In the genomic region with DNA sequence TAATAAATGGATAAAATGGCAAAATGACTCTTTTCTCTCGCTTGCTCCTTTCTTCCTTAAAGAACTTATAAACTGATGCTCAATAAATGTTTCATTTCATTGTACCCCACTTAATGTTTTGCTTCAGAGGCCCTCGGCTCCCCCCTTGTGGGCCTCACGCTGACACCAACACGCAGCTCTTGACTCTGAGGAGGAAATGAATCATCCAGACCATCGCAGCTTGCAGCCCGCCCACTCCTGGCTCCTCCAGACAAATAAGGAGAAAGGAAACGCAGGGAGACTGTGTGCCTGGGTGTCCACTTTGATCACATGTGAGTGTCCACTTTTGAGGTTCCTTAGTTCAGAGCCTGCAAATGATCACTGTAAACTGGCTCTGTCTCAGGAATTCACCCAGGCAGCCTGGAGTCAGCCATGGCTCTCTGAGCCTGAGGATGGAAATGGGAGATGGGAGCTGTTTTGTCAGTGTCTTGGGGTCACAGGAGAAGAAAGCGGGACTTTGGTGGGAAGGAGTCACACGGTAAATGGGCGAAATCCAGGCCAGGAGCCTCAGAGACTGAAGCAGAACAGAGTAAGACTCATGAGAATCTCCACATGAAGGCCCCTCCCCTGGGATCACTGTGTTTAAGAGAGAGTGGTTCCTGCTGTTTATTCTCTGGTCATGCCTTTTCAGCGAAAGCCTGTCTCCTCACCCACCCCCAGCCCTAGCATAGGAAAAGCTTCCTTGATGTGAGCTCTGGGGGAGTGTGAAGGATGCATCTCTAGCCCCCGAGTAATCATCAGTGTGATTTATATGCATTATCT, we compare ENCODE assay signal across 8 cellular contexts.
A peak's percentile ranks its signal among the peaks of the same experiment; 100 is the strongest.
DNase-seq lines count a peak whose midpoint lies in the region; ATAC-seq and TF ChIP-seq lines count a peak whose summit lies in the region.

No MANE protein-coding gene starts in this region.

- in situ Hi-C loops in astrocyte of the spinal cord (cut with HindIII; ENCODE audit: low sequenced_read_pairs): no loop called here

- intact Hi-C loops in A673 (cut with micrococcal nuclease; ENCODE audit: unreplicated experiment) (loop anchor here (1.0 to 5.0 kb wide), 2 partner anchors 85 to 254 kb away; no protein-coding TSS in a partner anchor), spleen (cut with DNase I; ENCODE audit: low total_unique reads) (no loop called here)

- H3K9ac ChIP-seq in SK-N-MC (ENCODE audit: insufficient read length) (no peak overlapping the region), iPS-20b (ENCODE audit: low read depth, low read length) (0 out of 2 replicates have a peak overlapping the region, but pooled peaks have one; percentile 12)

- peak; percentile 95 for DNase-seq in A673 (ENCODE audit: low spot score)
- DNase-seq in SK-N-MC (ENCODE audit: low read depth, low spot score): peak; percentile 3
- DNase-seq in astrocyte of the spinal cord (ENCODE audit: low read depth, low spot score): peak; percentile 97
- DNase-seq in spleen: no peak
- no peak for DNase-seq in NCI-H1694 (lab: John Stamatoyannopoulos, UW)

- BruUV-seq in A673 (replicated peaks; lab: Mats Ljungman, UMichigan): no TSS peak

- peak overlapping the region; percentile 86 for H3K27ac ChIP-seq in A673 (ENCODE audit: low read depth, low read length, poor library complexity, severe bottlenecking)
- H3K27ac ChIP-seq in SK-N-MC: no peak overlapping the region
- no peak overlapping the region for H3K27ac ChIP-seq in iPS-20b (ENCODE audit: low read length)
- peak overlapping the region in 7 of 8 donors; percentile 49 to 76 (median 66) for H3K27ac ChIP-seq in spleen

- WGBS in spleen, 5 donors: 25 to 33% (median 25%) methylated on average over 11 to 12 of the region's 12 CpGs

- peak; percentile 71 for ATAC-seq in GM18873 (IDR thresholded peaks at IDR 0.05; ENCODE audit: low FRiP score, unreplicated experiment)
- peak; percentile 94 for ATAC-seq in HG03103 (IDR thresholded peaks at IDR 0.05; ENCODE audit: low read depth, unreplicated experiment)

- H3K4me1 ChIP-seq in A673 (ENCODE audit: insufficient read depth, low read length, poor library complexity, severe bottlenecking) (peaks cover 23% of the 10 kb centered on the region), iPS-20b (ENCODE audit: insufficient read depth, low read length) (no peaks in the 10 kb centered on the region), spleen (peaks cover 3 to 16% (median 13%) of the 10 kb centered on the region in 6 donors)

- H3K27me3 ChIP-seq in A673 (replicated peaks; ENCODE audit: insufficient read depth, low read depth, low read length, poor library complexity) (no peaks in the 10 kb centered on the region), iPS-20b (ENCODE audit: insufficient read depth, low read length) (no peaks in the 10 kb centered on the region), spleen (replicated peaks in 1 of 7) (no peaks in the 10 kb centered on the region)

- H3K36me3 ChIP-seq in A673 (ENCODE audit: insufficient read depth, low read length, poor library complexity, severe bottlenecking): peaks cover 10% of the 10 kb centered on the region
- H3K36me3 ChIP-seq in SK-N-MC (ENCODE audit: insufficient read depth, low read length): peaks cover 12% of the 10 kb centered on the region
- peaks cover 56% of the 10 kb centered on the region for H3K36me3 ChIP-seq in iPS-20b (ENCODE audit: insufficient read depth, low read depth, low read length)
- peaks cover 0 to 91% (median 3%) of the 10 kb centered on the region in 6 donors for H3K36me3 ChIP-seq in spleen

- CTCF ChIA-PET in A673 (lab: Charles Lee): interaction anchor here (0.6 to 1.1 kb wide), 4 partner anchors 90 to 253 kb away, joined by 3 read pairs; no protein-coding TSS in a partner anchor

- H3K9me3 ChIP-seq in A673 (ENCODE audit: low read depth, low read length, poor library complexity, severe bottlenecking) (no peaks in the 10 kb centered on the region), SK-N-MC (ENCODE audit: low read depth, low read length) (no peaks in the 10 kb centered on the region), iPS-20b (ENCODE audit: insufficient read depth, low read depth, low read length) (no peaks in the 10 kb centered on the region), spleen (no peaks in the 10 kb centered on the region)

- no peak for TF ChIP-seq POLR2A in spleen (IDR thresholded peaks at IDR 0.05)

- POLR2A ChIA-PET in A673 (lab: Charles Lee; ENCODE audit: low non-redundant PET): no interaction called here

- TF ChIP-seq CTCF in A673 (conservative IDR thresholded peaks at IDR 0.05; ENCODE audit: low read depth, low read length) (peak; percentile 52), astrocyte of the spinal cord (IDR thresholded peaks at IDR 0.05; ENCODE audit: low read depth, low read length) (peak; percentile 40), spleen (IDR thresholded peaks at IDR 0.05 in 8 of 11, conservative IDR thresholded peaks at IDR 0.05 in 3 of 11) (peak in 4 of 11 experiments; percentile 6 to 32 (median 20))

- H3K4me3 ChIP-seq in A673 (ENCODE audit: low read depth, low read length, poor library complexity, severe bottlenecking) (no peak overlapping the region), SK-N-MC (no peak overlapping the region), astrocyte of the spinal cord (ENCODE audit: low read depth, low read length) (no peak overlapping the region), iPS-20b (ENCODE audit: low read length) (no peak overlapping the region), spleen (no peak overlapping the region)

Comparison
In these comparisons a context has a peak if more than half of its experiments do, and no peak if none do; other contexts are left out.
1. DNase-seq: peak in A673 (single experiment), SK-N-MC (single experiment) and astrocyte of the spinal cord (single experiment); none in spleen (single experiment) and NCI-H1694 (single experiment).
2. H3K27ac ChIP-seq: peak in A673 (single experiment) and spleen (7 of 8); none in SK-N-MC (single experiment) and iPS-20b (single experiment).